In genomic region chr10:53939654-53940053, GRCh38 we compare ENCODE assay signal across 39 cellular contexts.
"Had no signal": no experiment of that assay in that cellular context is flagged by ENCODE, and none has a peak within 500 bp of the region (broad histone marks: within the 10 kb centered on the region; RNA-seq: fewer than 3 reads in every experiment).

No MANE protein-coding gene starts in this region.

- H3K27ac ChIP-seq: ascending aorta, body of pancreas, brain microvascular endothelial cell, breast epithelium, cardiac muscle cell had no signal

- H3K4me1 ChIP-seq: ascending aorta, body of pancreas, breast epithelium had no signal

- H3K4me3 Mint-ChIP-seq: activated naive CD4-positive, alpha-beta T cell treated with anti-CD3 and anti-CD28 coated beads for 36 hours; activated naive CD4-positive, alpha-beta T cell treated with anti-CD3 and anti-CD28 coated beads, Interleukin-2, amount 10 ng/mL, durations not matched to agents 7 days and 5 days; activated naive CD4-positive, alpha-beta T cell treated with anti-CD3 and anti-CD28 coated beads, Interleukin-2, amount 50 U/mL, for 24 hours; activated naive CD8-positive, alpha-beta T cell; activated naive CD8-positive, alpha-beta T cell treated with anti-CD3 and anti-CD28 coated beads for 36 hours; activated naive CD8-positive, alpha-beta T cell treated with anti-CD3 and anti-CD28 coated beads, Interleukin-2, amount 10 ng/mL, durations not matched to agents 7 days and 5 days; activated naive CD8-positive, alpha-beta T cell treated with anti-CD3 and anti-CD28 coated beads, Interleukin-2, amount 50 U/mL, for 24 hours; activated T-cell treated with anti-CD3 and anti-CD28 coated beads, Interleukin-2, amount 50 U/mL, for 24 hours; activated T-cell treated with anti-CD3 and anti-CD28 coated beads, Interleukin-2, amount 50 U/mL, for 4 hours; activated T-cell treated with anti-CD3 and anti-CD28 coated beads, Interleukin-2, amount 50 U/mL, for 72 hours; activated T-helper 1 cell treated with anti-CD3 and anti-CD28 coated beads, Interleukin-12 subunit alpha, Interleukin-12 subunit beta, Interleukin-2, Interleukin-4 antibody, amounts not matched to agents 30 ng/mL and 10 ng/mL and 1 ng/mL, durations not matched to agents 14 hours and 24 hours and 36 hours; activated T-helper 17 cell treated with anti-CD3 and anti-CD28 coated beads, Interleukin-2, amount 50 U/mL, for 72 hours; brain; central memory CD8-positive, alpha-beta T cell had no signal

- H3K9me3 Mint-ChIP-seq: activated naive CD4-positive, alpha-beta T cell treated with anti-CD3 and anti-CD28 coated beads for 36 hours; brain had no signal

- H3K27me3 Mint-ChIP-seq: activated naive CD4-positive, alpha-beta T cell treated with anti-CD3 and anti-CD28 coated beads, Interleukin-2, amount 10 ng/mL, durations not matched to agents 7 days and 5 days; activated naive CD4-positive, alpha-beta T cell treated with anti-CD3 and anti-CD28 coated beads, Interleukin-2, amount 50 U/mL, for 24 hours; activated naive CD8-positive, alpha-beta T cell; activated naive CD8-positive, alpha-beta T cell treated with anti-CD3 and anti-CD28 coated beads for 36 hours; activated naive CD8-positive, alpha-beta T cell treated with anti-CD3 and anti-CD28 coated beads, Interleukin-2, amount 10 ng/mL, durations not matched to agents 7 days and 5 days; activated naive CD8-positive, alpha-beta T cell treated with anti-CD3 and anti-CD28 coated beads, Interleukin-2, amount 50 U/mL, for 24 hours; activated T-cell treated with anti-CD3 and anti-CD28 coated beads, Interleukin-2, amount 50 U/mL, for 24 hours; activated T-helper 17 cell treated with anti-CD3 and anti-CD28 coated beads, Interleukin-2, amount 50 U/mL, for 72 hours; brain; central memory CD8-positive, alpha-beta T cell had no signal

- H3K9me3 ChIP-seq: ascending aorta, body of pancreas, breast epithelium had no signal

- H3K36me3 Mint-ChIP-seq: activated naive CD4-positive, alpha-beta T cell treated with anti-CD3 and anti-CD28 coated beads, Interleukin-2, amount 10 ng/mL, durations not matched to agents 7 days and 5 days; activated naive CD4-positive, alpha-beta T cell treated with anti-CD3 and anti-CD28 coated beads, Interleukin-2, amount 50 U/mL, for 24 hours; activated naive CD4-positive, alpha-beta T cell treated with anti-CD3 and anti-CD28 coated beads, Interleukin-2, amount 50 U/mL, for 72 hours; activated naive CD8-positive, alpha-beta T cell; activated naive CD8-positive, alpha-beta T cell treated with anti-CD3 and anti-CD28 coated beads for 36 hours; activated naive CD8-positive, alpha-beta T cell treated with anti-CD3 and anti-CD28 coated beads, Interleukin-2, amount 10 ng/mL, durations not matched to agents 7 days and 5 days; brain had no signal

- H3K4me1 Mint-ChIP-seq: activated naive CD4-positive, alpha-beta T cell treated with anti-CD3 and anti-CD28 coated beads, Interleukin-2, amount 10 ng/mL, durations not matched to agents 7 days and 5 days; activated naive CD4-positive, alpha-beta T cell treated with anti-CD3 and anti-CD28 coated beads, Interleukin-2, amount 50 U/mL, for 24 hours; activated naive CD8-positive, alpha-beta T cell treated with anti-CD3 and anti-CD28 coated beads for 36 hours; activated naive CD8-positive, alpha-beta T cell treated with anti-CD3 and anti-CD28 coated beads, Interleukin-2, amount 10 ng/mL, durations not matched to agents 7 days and 5 days; activated naive CD8-positive, alpha-beta T cell treated with anti-CD3 and anti-CD28 coated beads, Interleukin-2, amount 50 U/mL, for 24 hours; activated T-helper 17 cell treated with anti-CD3 and anti-CD28 coated beads, Interleukin-2, amount 50 U/mL, for 72 hours; brain; central memory CD8-positive, alpha-beta T cell had no signal

- H3K36me3 ChIP-seq: ascending aorta, brain microvascular endothelial cell, breast epithelium, cardiac muscle cell had no signal

- FAIRE-seq: astrocyte, bronchial epithelial cell had no signal

- H3K27ac Mint-ChIP-seq: activated naive CD4-positive, alpha-beta T cell treated with anti-CD3 and anti-CD28 coated beads for 36 hours; activated naive CD4-positive, alpha-beta T cell treated with anti-CD3 and anti-CD28 coated beads, Interleukin-2, amount 10 ng/mL, durations not matched to agents 7 days and 5 days; activated naive CD4-positive, alpha-beta T cell treated with anti-CD3 and anti-CD28 coated beads, Interleukin-2, amount 50 U/mL, for 24 hours; activated naive CD4-positive, alpha-beta T cell treated with anti-CD3 and anti-CD28 coated beads, Interleukin-2, amount 50 U/mL, for 72 hours; activated naive CD8-positive, alpha-beta T cell; activated naive CD8-positive, alpha-beta T cell treated with anti-CD3 and anti-CD28 coated beads for 36 hours; activated naive CD8-positive, alpha-beta T cell treated with anti-CD3 and anti-CD28 coated beads, Interleukin-2, amount 10 ng/mL, durations not matched to agents 7 days and 5 days; activated naive CD8-positive, alpha-beta T cell treated with anti-CD3 and anti-CD28 coated beads, Interleukin-2, amount 50 U/mL, for 24 hours; activated T-cell treated with anti-CD3 and anti-CD28 coated beads, Interleukin-2, amount 50 U/mL, for 24 hours; activated T-cell treated with anti-CD3 and anti-CD28 coated beads, Interleukin-2, amount 50 U/mL, for 72 hours; activated T-helper 1 cell treated with anti-CD3 and anti-CD28 coated beads, Interleukin-12 subunit alpha, Interleukin-12 subunit beta, Interleukin-2, Interleukin-4 antibody, amounts not matched to agents 30 ng/mL and 10 ng/mL and 1 ng/mL, durations not matched to agents 14 hours and 24 hours and 36 hours; activated T-helper 17 cell treated with anti-CD3 and anti-CD28 coated beads, Interleukin-2, amount 50 U/mL, for 72 hours; activated T-helper 2 cell treated with anti-CD3 and anti-CD28 coated beads, Interferon-gamma antibody, Interleukin-2, Interleukin-4, amounts not matched to agents 10 μg/mL and 5 μg/mL and 100 μg/mL, durations not matched to agents 14 hours and 24 hours and 36 hours; brain had no signal

- DNase-seq: activated effector memory CD4-positive, alpha-beta T cell treated with anti-CD3 and anti-CD28 coated beads, Interleukin-2, amount 50 U/mL, for 16 hours; activated effector memory CD4-positive, alpha-beta T cell treated with Interleukin-2 at 50 U/mL for 16 hours; activated gamma-delta T cell; activated gamma-delta T cell treated with Interleukin-2 at 50 U/mL for 16 hours; activated naive CD4-positive, alpha-beta T cell; activated naive CD4-positive, alpha-beta T cell treated with anti-CD3 and anti-CD28 coated beads for 36 hours; activated naive CD4-positive, alpha-beta T cell treated with anti-CD3 and anti-CD28 coated beads, Interleukin-2, amount 10 ng/mL, durations not matched to agents 7 days and 5 days; activated naive CD4-positive, alpha-beta T cell treated with anti-CD3 and anti-CD28 coated beads, Interleukin-2, amount 50 U/mL, for 16 hours; activated naive CD4-positive, alpha-beta T cell treated with Interleukin-2 at 50 U/mL for 16 hours; activated naive CD8-positive, alpha-beta T cell treated with anti-CD3 and anti-CD28 coated beads for 36 hours; activated naive CD8-positive, alpha-beta T cell treated with anti-CD3 and anti-CD28 coated beads, Interleukin-2, amount 10 ng/mL, durations not matched to agents 7 days and 5 days; activated naive CD8-positive, alpha-beta T cell treated with anti-CD3 and anti-CD28 coated beads, Interleukin-2, amount 50 U/mL, for 24 hours; activated T-cell treated with anti-CD3 and anti-CD28 coated beads, Interleukin-2, amount 50 U/mL, for 1 hour; activated T-cell treated with anti-CD3 and anti-CD28 coated beads, Interleukin-2, amount 50 U/mL, for 24 hours; activated T-cell treated with anti-CD3 and anti-CD28 coated beads, Interleukin-2, amount 50 U/mL, for 4 hours; activated T-cell treated with anti-CD3 and anti-CD28 coated beads, Interleukin-2, amount 50 U/mL, for 48 hours; activated T-cell treated with anti-CD3 and anti-CD28 coated beads, Interleukin-2, amount 50 U/mL, for 72 hours; amniotic stem cell; amygdala; anterior cingulate cortex; aorta; body of pancreas; brain microvascular endothelial cell; caudate nucleus; central memory CD4-positive, alpha-beta T cell; cerebellar nuclear complex had no signal

- H3K4me3 ChIP-seq: ascending aorta, body of pancreas, breast epithelium, cardiac muscle cell had no signal

- ATAC-seq: activated naive CD4-positive, alpha-beta T cell treated with anti-CD3 and anti-CD28 coated beads, Interleukin-2, amount 50 U/mL, for 72 hours; activated naive CD8-positive, alpha-beta T cell treated with anti-CD3 and anti-CD28 coated beads, Interleukin-2, amount 50 U/mL, for 24 hours; activated T-cell treated with anti-CD3 and anti-CD28 coated beads, Interleukin-2, amount 50 U/mL, for 4 hours; activated T-cell treated with anti-CD3 and anti-CD28 coated beads, Interleukin-2, amount 50 U/mL, for 72 hours; activated T-helper 17 cell treated with anti-CD3 and anti-CD28 coated beads, Interleukin-2, amount 50 U/mL, for 72 hours; body of pancreas had no signal

- H3K27me3 ChIP-seq: ascending aorta, body of pancreas, brain microvascular endothelial cell, breast epithelium, cardiac muscle cell had no signal
